ENCODE assay signal across 26 cellular contexts in genomic region chr7:67593807-67594206, GRCh38.
A peak's percentile ranks its signal among the peaks of the same experiment; 100 is the strongest.
DNase-seq lines count a peak whose midpoint lies in the region; FAIRE-seq and TF ChIP-seq lines count a peak whose summit lies in the region.
"Had no signal": no experiment of that assay in that cellular context is flagged by ENCODE, and none has a peak within 500 bp of the region (broad histone marks: within the 10 kb centered on the region; RNA-seq: fewer than 3 reads in every experiment).

No MANE protein-coding gene starts in this region.

- no peak overlapping the region for H2AK5ac ChIP-seq in H1 (ENCODE audit: low read depth, low read length)

- TF ChIP-seq CTCF in H1 (IDR thresholded peaks at IDR 0.05; ENCODE audit: control extremely low read depth in 1 of 3, insufficient read depth in 1 of 3, low read depth in 1 of 3, low read length in 3 of 3) (no peak), esophagus muscularis mucosa (IDR thresholded peaks at IDR 0.05) (no peak)

- H3K79me1 ChIP-seq in H1 (ENCODE audit: low read depth, low read length), result no peaks in the 10 kb centered on the region

- H4K20me1 ChIP-seq in H1 (replicated peaks in 1 of 2; ENCODE audit: control insufficient read depth in 1 of 2, insufficient read depth in 2 of 2, low read length in 2 of 2), result no peaks in the 10 kb centered on the region

- intact Hi-C loops in esophagus muscularis mucosa (cut with DNase I), result no loop called here

- H3K23ac ChIP-seq in H1 (ENCODE audit: insufficient read length), result no peak overlapping the region

- no peak overlapping the region for H2BK120ac ChIP-seq in H1 (replicated peaks; ENCODE audit: low read depth, low read length)

- H3K4me1 ChIP-seq in H1 (replicated peaks in 1 of 4; ENCODE audit: control insufficient read depth in 3 of 4, insufficient read depth in 4 of 4, low read length in 3 of 4) (peaks cover 0 to 5% (median 0%) of the 10 kb centered on the region in 4 experiments; a peak in 2 of 7 replicates), esophagus muscularis mucosa (no peaks in the 10 kb centered on the region)
- H3K4me1 ChIP-seq: parathyroid adenoma had no signal

- peak overlapping the region; percentile 90 for H2AFZ ChIP-seq in H1 (ENCODE audit: low read length)
- H2AFZ ChIP-seq: parathyroid adenoma had no signal

- no peak for TF ChIP-seq RAD21 in H1 (IDR thresholded peaks at IDR 0.05 in 1 of 2, conservative IDR thresholded peaks at IDR 0.05 in 1 of 2; ENCODE audit: low read depth in 2 of 2, low read length in 2 of 2)

- H3K36me3 ChIP-seq in H1 (ENCODE audit: control insufficient read depth in 2 of 4, insufficient read depth in 4 of 4, low read length in 3 of 4) (no peaks in the 10 kb centered on the region), esophagus muscularis mucosa (no peaks in the 10 kb centered on the region)

- H3K79me2 ChIP-seq in H1 (ENCODE audit: control insufficient read depth in 1 of 2, insufficient read depth in 2 of 2, low read length in 2 of 2), result no peaks in the 10 kb centered on the region
- H3K79me2 ChIP-seq: parathyroid adenoma had no signal

- CTCF ChIA-PET in H1 (lab: Charles Lee; ENCODE audit: partially characterized antibody), result interaction anchor here (1.2 kb wide), 1 partner anchor 11 kb away, joined by 4 read pairs; no protein-coding TSS in a partner anchor

- no peak overlapping the region; the same call in 1 of the 2 replicates for H4K8ac ChIP-seq in H1 (ENCODE audit: extremely low read depth, insufficient read depth, low read length)

- H3K18ac ChIP-seq in H1 (ENCODE audit: extremely low read depth, low read length), result no peak overlapping the region

- H3K27me3 ChIP-seq in H1 (replicated peaks in 1 of 4; ENCODE audit: control insufficient read depth in 3 of 4, extremely low read depth in 1 of 4, insufficient read depth in 3 of 4, low read length in 3 of 4), result no peaks in the 10 kb centered on the region
- no peaks in the 10 kb centered on the region for H3K27me3 ChIP-seq in esophagus muscularis mucosa

- no peak overlapping the region for H2BK20ac ChIP-seq in H1 (ENCODE audit: low read length)

- peak; percentile 8 for DNase-seq in NCI-H1092 treated with DMSO at 0.1 percent for 48 hours (lab: John Stamatoyannopoulos, UW)
- DNase-seq in NCI-H1092 (lab: John Stamatoyannopoulos, UW), result no peak
- DNase-seq in DMS79 treated with DMSO at 0.1 percent for 48 hours (lab: John Stamatoyannopoulos, UW), result peak; percentile 23
- peak; percentile 34 for DNase-seq in NCI-H2196 (lab: John Stamatoyannopoulos, UW; ENCODE audit: unreplicated experiment)
- DNase-seq in H1 (ENCODE audit: low read depth in 1 of 2, low spot score in 2 of 2), result no peak
- DNase-seq in dedifferentiated amniotic fluid mesenchymal stem cell (ENCODE audit: extremely low spot score), result no peak
- DNase-seq in esophagus muscularis mucosa (ENCODE audit: extremely low spot score), result no peak
- no peak for DNase-seq in NK-92 (lab: John Stamatoyannopoulos, UW; ENCODE audit: unreplicated experiment)
- DNase-seq: activated CD4-positive, alpha-beta T cell treated with anti-CD3 and anti-CD28 coated beads for 36 hours; activated CD8-positive, alpha-beta T cell treated with anti-CD3 and anti-CD28 coated beads, Interleukin-2, amount 10 ng/mL, durations not matched to agents 7 days and 5 days; activated naive CD4-positive, alpha-beta T cell treated with anti-CD3 and anti-CD28 coated beads for 36 hours; dermis blood vessel endothelial cell; foreskin fibroblast; GOT3; islet precursor cell; KG1; NCI-H146; NCI-H446; retina; small intestine; stimulated activated naive B cell treated with anti-CD40 and anti-IgM and Interleukin-4, amounts not matched to agents 10 μg/mL and 1 μg/mL and 100 μg/mL, for 72 hours; substantia nigra; T-helper 2 cell had no signal

- H3K27ac ChIP-seq in H1 (ENCODE audit: low read depth, low read length) (no peak overlapping the region), esophagus muscularis mucosa (replicated peaks in 1 of 4) (no peak overlapping the region)
- H3K27ac ChIP-seq: C4-2B, parathyroid adenoma had no signal

- no peak overlapping the region for H2BK5ac ChIP-seq in H1 (ENCODE audit: low read depth, low read length)

- TF ChIP-seq POLR2A in H1 (IDR thresholded peaks at IDR 0.05; ENCODE audit: control extremely low read depth in 1 of 2, low read depth in 2 of 2, low read length in 2 of 2) (no peak), esophagus muscularis mucosa (IDR thresholded peaks at IDR 0.05; ENCODE audit: low read depth) (no peak)

- H3K14ac ChIP-seq in H1 (ENCODE audit: insufficient read length), result no peak overlapping the region

- H2BK12ac ChIP-seq in H1 (ENCODE audit: low read depth, low read length), result no peak overlapping the region

- no peak overlapping the region for H3K56ac ChIP-seq in H1 (replicated peaks; ENCODE audit: insufficient read length, low read depth, low read length)

- POLR2A ChIA-PET in H1 (lab: Charles Lee; ENCODE audit: partially characterized antibody), result no interaction called here

- WGBS in H1 (ENCODE audit: extremely low coverage in 1 of 2, insufficient coverage in 1 of 2, insufficient read length in 1 of 2, insufficient replicate concordance in 2 of 2, low coverage in 1 of 2, low lambda C conversion rate in 2 of 2, missing lambda C conversion rate in 1 of 2), 2 experiments, result 85% methylated on average over 6 of the region's 6 CpGs; no CpG with 5 or more reads in 1 of the 2 experiments
- WGBS in esophagus muscularis mucosa, result 52% methylated on average over 6 of the region's 6 CpGs

- H3K4me3 ChIP-seq in H1 (ENCODE audit: extremely low read depth in 1 of 4, insufficient read depth in 2 of 4, low read depth in 3 of 4, low read length in 4 of 4) (no peak overlapping the region), esophagus muscularis mucosa (no peak overlapping the region)
- H3K4me3 ChIP-seq: GM12878 had no signal

- no peak overlapping the region for H3K9ac ChIP-seq in H1 (replicated peaks in 1 of 4; ENCODE audit: extremely low read depth in 1 of 4, low read depth in 3 of 4, low read length in 3 of 4)
- H3K9ac ChIP-seq: parathyroid adenoma had no signal

- no peak overlapping the region for H4K91ac ChIP-seq in H1 (replicated peaks; ENCODE audit: insufficient read length, low read length)

- H3K4ac ChIP-seq in H1 (replicated peaks; ENCODE audit: insufficient read length, low read depth, low read length), result no peak overlapping the region

- H3K23me2 ChIP-seq in H1 (ENCODE audit: low read depth, low read length), result no peaks in the 10 kb centered on the region

- no peak for FAIRE-seq in H1 (lab: Jason Lieb, UNC)
- FAIRE-seq: GM12878, small intestine had no signal

- no peaks in the 10 kb centered on the region for H3K9me3 ChIP-seq in H1 (ENCODE audit: insufficient read depth in 2 of 2, low read depth in 1 of 2, low read length in 1 of 2)
- H3K9me3 ChIP-seq in esophagus muscularis mucosa, result peaks cover 0 to 2% (median under 1%) of the 10 kb centered on the region in 4 donors

- no peak for TF ChIP-seq EP300 in H1 (IDR thresholded peaks at IDR 0.05; ENCODE audit: borderline replicate concordance in 1 of 2, low read depth in 2 of 2, low read length in 2 of 2)
- TF ChIP-seq EP300 in esophagus muscularis mucosa (IDR thresholded peaks at IDR 0.05), result no peak

- no peak overlapping the region for H2BK15ac ChIP-seq in H1 (ENCODE audit: low read length)

- no peak overlapping the region for H4K5ac ChIP-seq in H1 (ENCODE audit: insufficient read length, low read depth, low read length)

- H3K4me2 ChIP-seq in H1 (ENCODE audit: insufficient read depth in 1 of 2, low read depth in 2 of 2, low read length in 2 of 2), result no peak overlapping the region

TF ChIP-seq in H1, 55 proteins besides CTCF, POLR2A, EP300 and RAD21:
- TF ChIP-seq GABPA (IDR thresholded peaks at IDR 0.05; ENCODE audit: borderline replicate concordance, insufficient read depth, low read length) (no peak), JUND (IDR thresholded peaks at IDR 0.05; ENCODE audit: low read length) (0 out of 2 replicates have a peak, but pooled peaks have one; percentile 51), BRCA1 (IDR thresholded peaks at IDR 0.05; ENCODE audit: low read depth, low read length) (no peak), RBBP5 (IDR thresholded peaks at IDR 0.05; ENCODE audit: borderline replicate concordance, low read depth, low read length) (no peak)
TF ChIP-seq in H1: peak in this region for 1.

Comparison
In these comparisons a context has a peak if more than half of its experiments do, and no peak if none do; other contexts are left out.
1. DNase-seq: peak in NCI-H1092 treated with DMSO at 0.1 percent for 48 hours (single experiment), DMS79 treated with DMSO at 0.1 percent for 48 hours (single experiment) and NCI-H2196 (single experiment); none in NCI-H1092 (single experiment), H1 (0 of 2), dedifferentiated amniotic fluid mesenchymal stem cell (single experiment), esophagus muscularis mucosa (single experiment) and NK-92 (single experiment).